ENCODE assay signal across 2 cellular contexts in the genomic region with DNA sequence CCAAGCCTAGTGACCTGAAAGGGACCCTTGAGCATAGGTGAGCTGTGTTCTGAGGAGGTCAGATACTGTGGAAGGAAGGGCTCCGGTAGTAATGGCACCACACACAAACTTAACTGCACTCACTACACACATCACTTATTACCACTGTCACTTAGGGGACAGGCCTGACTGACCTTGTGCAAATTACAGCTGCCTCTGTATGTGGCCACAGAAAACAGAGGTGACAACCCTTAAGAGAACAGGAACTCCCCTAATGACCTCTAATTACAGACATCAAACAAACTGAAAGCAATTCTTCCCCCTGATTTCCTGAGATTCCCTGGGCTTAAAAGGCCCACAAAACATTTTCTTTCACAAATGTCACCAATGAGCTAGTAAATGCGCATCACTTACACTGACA.
TF ChIP-seq lines count a peak whose summit lies in the region.

No MANE protein-coding gene starts in this region.

TF ChIP-seq in SK-N-SH treated with all-trans-retinoic acid at 6 μM for 48 hours, 23 proteins besides CTCF, POLR2A, EP300 and RAD21:
- TF ChIP-seq OSR1 (CRISPR knock-in tag; IDR thresholded peaks at IDR 0.05) (no peak), ISL1 (CRISPR knock-in tag; IDR thresholded peaks at IDR 0.05) (no peak), ARNTL (CRISPR knock-in tag; IDR thresholded peaks at IDR 0.05; ENCODE audit: borderline replicate concordance, low read depth) (no peak), ZFP30 (CRISPR knock-in tag; IDR thresholded peaks at IDR 0.05) (no peak), ZFP3 (CRISPR knock-in tag; IDR thresholded peaks at IDR 0.05) (no peak), ZNF70 (CRISPR knock-in tag; IDR thresholded peaks at IDR 0.05) (no peak), PPARA (CRISPR knock-in tag; IDR thresholded peaks at IDR 0.05; ENCODE audit: borderline replicate concordance) (no peak), TOX (CRISPR knock-in tag; IDR thresholded peaks at IDR 0.05; ENCODE audit: borderline replicate concordance) (no peak), ESRRG (CRISPR knock-in tag; IDR thresholded peaks at IDR 0.05) (no peak), CSDC2 (CRISPR knock-in tag; IDR thresholded peaks at IDR 0.05) (no peak), SNAI2 (CRISPR knock-in tag; IDR thresholded peaks at IDR 0.05) (no peak), TCF4 (CRISPR knock-in tag; IDR thresholded peaks at IDR 0.05; ENCODE audit: borderline replicate concordance) (no peak), BACH2 (CRISPR knock-in tag; IDR thresholded peaks at IDR 0.05; ENCODE audit: borderline replicate concordance) (no peak)
- TF ChIP-seq, protein P1, sequence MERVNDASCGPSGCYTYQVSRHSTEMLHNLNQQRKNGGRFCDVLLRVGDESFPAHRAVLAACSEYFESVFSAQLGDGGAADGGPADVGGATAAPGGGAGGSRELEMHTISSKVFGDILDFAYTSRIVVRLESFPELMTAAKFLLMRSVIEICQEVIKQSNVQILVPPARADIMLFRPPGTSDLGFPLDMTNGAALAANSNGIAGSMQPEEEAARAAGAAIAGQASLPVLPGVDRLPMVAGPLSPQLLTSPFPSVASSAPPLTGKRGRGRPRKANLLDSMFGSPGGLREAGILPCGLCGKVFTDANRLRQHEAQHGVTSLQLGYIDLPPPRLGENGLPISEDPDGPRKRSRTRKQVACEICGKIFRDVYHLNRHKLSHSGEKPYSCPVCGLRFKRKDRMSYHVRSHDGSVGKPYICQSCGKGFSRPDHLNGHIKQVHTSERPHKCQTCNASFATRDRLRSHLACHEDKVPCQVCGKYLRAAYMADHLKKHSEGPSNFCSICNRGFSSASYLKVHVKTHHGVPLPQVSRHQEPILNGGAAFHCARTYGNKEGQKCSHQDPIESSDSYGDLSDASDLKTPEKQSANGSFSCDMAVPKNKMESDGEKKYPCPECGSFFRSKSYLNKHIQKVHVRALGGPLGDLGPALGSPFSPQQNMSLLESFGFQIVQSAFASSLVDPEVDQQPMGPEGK (CRISPR knock-in tag; IDR thresholded peaks at IDR 0.05; ENCODE audit: borderline replicate concordance) = no peak
- TF ChIP-seq, protein P2, sequence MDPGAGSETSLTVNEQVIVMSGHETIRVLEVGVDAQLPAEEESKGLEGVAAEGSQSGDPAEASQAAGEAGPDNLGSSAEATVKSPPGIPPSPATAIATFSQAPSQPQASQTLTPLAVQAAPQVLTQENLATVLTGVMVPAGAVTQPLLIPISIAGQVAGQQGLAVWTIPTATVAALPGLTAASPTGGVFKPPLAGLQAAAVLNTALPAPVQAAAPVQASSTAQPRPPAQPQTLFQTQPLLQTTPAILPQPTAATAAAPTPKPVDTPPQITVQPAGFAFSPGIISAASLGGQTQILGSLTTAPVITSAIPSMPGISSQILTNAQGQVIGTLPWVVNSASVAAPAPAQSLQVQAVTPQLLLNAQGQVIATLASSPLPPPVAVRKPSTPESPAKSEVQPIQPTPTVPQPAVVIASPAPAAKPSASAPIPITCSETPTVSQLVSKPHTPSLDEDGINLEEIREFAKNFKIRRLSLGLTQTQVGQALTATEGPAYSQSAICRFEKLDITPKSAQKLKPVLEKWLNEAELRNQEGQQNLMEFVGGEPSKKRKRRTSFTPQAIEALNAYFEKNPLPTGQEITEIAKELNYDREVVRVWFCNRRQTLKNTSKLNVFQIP (CRISPR knock-in tag; IDR thresholded peaks at IDR 0.05; ENCODE audit: borderline replicate concordance, low read depth) = no peak
- TF ChIP-seq, protein P3, sequence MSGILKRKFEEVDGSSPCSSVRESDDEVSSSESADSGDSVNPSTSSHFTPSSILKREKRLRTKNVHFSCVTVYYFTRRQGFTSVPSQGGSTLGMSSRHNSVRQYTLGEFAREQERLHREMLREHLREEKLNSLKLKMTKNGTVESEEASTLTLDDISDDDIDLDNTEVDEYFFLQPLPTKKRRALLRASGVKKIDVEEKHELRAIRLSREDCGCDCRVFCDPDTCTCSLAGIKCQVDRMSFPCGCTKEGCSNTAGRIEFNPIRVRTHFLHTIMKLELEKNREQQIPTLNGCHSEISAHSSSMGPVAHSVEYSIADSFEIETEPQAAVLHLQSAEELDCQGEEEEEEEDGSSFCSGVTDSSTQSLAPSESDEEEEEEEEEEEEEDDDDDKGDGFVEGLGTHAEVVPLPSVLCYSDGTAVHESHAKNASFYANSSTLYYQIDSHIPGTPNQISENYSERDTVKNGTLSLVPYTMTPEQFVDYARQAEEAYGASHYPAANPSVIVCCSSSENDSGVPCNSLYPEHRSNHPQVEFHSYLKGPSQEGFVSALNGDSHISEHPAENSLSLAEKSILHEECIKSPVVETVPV (CRISPR knock-in tag; IDR thresholded peaks at IDR 0.05) = no peak

TF ChIP-seq in SK-N-SH, 30 proteins besides CTCF, POLR2A, EP300 and RAD21:
- no peak for TF ChIP-seq JUND (IDR thresholded peaks at IDR 0.05)
- TF ChIP-seq, protein P4, sequence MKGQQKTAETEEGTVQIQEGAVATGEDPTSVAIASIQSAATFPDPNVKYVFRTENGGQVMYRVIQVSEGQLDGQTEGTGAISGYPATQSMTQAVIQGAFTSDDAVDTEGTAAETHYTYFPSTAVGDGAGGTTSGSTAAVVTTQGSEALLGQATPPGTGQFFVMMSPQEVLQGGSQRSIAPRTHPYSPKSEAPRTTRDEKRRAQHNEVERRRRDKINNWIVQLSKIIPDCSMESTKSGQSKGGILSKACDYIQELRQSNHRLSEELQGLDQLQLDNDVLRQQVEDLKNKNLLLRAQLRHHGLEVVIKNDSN (IDR thresholded peaks at IDR 0.05; ENCODE audit: borderline replicate concordance, low read depth) = no peak
- no peak for TF ChIP-seq NRF1 (IDR thresholded peaks at IDR 0.05; ENCODE audit: low read depth, low read length)
- no peak for TF ChIP-seq RXRA (IDR thresholded peaks at IDR 0.05; ENCODE audit: borderline replicate concordance, low read depth)
- no peak for TF ChIP-seq MXI1 (IDR thresholded peaks at IDR 0.05; ENCODE audit: low read depth, low read length)
- TF ChIP-seq GATA2 (CRISPR knock-in tag; IDR thresholded peaks at IDR 0.05) = no peak
- no peak for TF ChIP-seq FOSL2 (IDR thresholded peaks at IDR 0.05; ENCODE audit: borderline replicate concordance, low read depth)
- TF ChIP-seq RFX5 (IDR thresholded peaks at IDR 0.05; ENCODE audit: low read length) = no peak
- no peak for TF ChIP-seq YY1 (IDR thresholded peaks at IDR 0.05; ENCODE audit: low read depth)
- no peak for TF ChIP-seq GABPA (IDR thresholded peaks at IDR 0.05; ENCODE audit: low read depth)
- no peak for TF ChIP-seq POLR2AphosphoS5 (IDR thresholded peaks at IDR 0.05; ENCODE audit: low read depth, low read length)
- TF ChIP-seq, protein P5, sequence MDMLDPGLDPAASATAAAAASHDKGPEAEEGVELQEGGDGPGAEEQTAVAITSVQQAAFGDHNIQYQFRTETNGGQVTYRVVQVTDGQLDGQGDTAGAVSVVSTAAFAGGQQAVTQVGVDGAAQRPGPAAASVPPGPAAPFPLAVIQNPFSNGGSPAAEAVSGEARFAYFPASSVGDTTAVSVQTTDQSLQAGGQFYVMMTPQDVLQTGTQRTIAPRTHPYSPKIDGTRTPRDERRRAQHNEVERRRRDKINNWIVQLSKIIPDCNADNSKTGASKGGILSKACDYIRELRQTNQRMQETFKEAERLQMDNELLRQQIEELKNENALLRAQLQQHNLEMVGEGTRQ (IDR thresholded peaks at IDR 0.05; ENCODE audit: borderline replicate concordance, low read depth, low read length) = no peak
- TF ChIP-seq NFIC (IDR thresholded peaks at IDR 0.05; ENCODE audit: borderline replicate concordance) = no peak
- TF ChIP-seq, protein P6, sequence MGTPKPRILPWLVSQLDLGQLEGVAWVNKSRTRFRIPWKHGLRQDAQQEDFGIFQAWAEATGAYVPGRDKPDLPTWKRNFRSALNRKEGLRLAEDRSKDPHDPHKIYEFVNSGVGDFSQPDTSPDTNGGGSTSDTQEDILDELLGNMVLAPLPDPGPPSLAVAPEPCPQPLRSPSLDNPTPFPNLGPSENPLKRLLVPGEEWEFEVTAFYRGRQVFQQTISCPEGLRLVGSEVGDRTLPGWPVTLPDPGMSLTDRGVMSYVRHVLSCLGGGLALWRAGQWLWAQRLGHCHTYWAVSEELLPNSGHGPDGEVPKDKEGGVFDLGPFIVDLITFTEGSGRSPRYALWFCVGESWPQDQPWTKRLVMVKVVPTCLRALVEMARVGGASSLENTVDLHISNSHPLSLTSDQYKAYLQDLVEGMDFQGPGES (IDR thresholded peaks at IDR 0.05; ENCODE audit: low read depth, low read length) = no peak
- TF ChIP-seq, protein P7, sequence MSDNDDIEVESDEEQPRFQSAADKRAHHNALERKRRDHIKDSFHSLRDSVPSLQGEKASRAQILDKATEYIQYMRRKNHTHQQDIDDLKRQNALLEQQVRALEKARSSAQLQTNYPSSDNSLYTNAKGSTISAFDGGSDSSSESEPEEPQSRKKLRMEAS (IDR thresholded peaks at IDR 0.05; ENCODE audit: low read depth) = no peak
TF ChIP-seq in SK-N-SH: peak in this region for 0.
